8 cellular contexts compared by ENCODE assay signal in genomic region chr3:183085634-183086390, GRCh38. TPM values are rescaled to one million over a fixed set of nuclear protein-coding genes. Genes with fewer than 3 reads are reported as not detected.
DNase-seq lines count a peak whose midpoint lies in the region; ATAC-seq, FAIRE-seq and TF ChIP-seq lines count a peak whose summit lies in the region.

No MANE protein-coding gene starts in this region.

- H3K27ac Mint-ChIP-seq in CD4-positive, alpha-beta T cell = no peak overlapping the region

- H3K36me3 Mint-ChIP-seq in CD4-positive, alpha-beta T cell (ENCODE audit: low read depth) = peaks cover 96% of the 10 kb centered on the region

- H3K4me3 Mint-ChIP-seq in CD4-positive, alpha-beta T cell = no peak overlapping the region

- H3K4me1 Mint-ChIP-seq in CD4-positive, alpha-beta T cell (ENCODE audit: low read depth) = peaks cover 7% of the 10 kb centered on the region

- H3K27ac ChIP-seq in CD4-positive, alpha-beta T cell (ENCODE audit: low read depth, low read length) = no peak overlapping the region
- H3K27ac ChIP-seq in WERI-Rb-1 (no peak overlapping the region), gastrocnemius medialis (no peak overlapping the region)

- TF ChIP-seq CTCF in CD4-positive, alpha-beta T cell (IDR thresholded peaks at IDR 0.05) = peak; percentile 60
- TF ChIP-seq CTCF in WERI-Rb-1 (IDR thresholded peaks at IDR 0.05; ENCODE audit: low read depth, low read length) (peak; percentile 56), gastrocnemius medialis (IDR thresholded peaks at IDR 0.05 in 4 of 5, conservative IDR thresholded peaks at IDR 0.05 in 1 of 5) (peak in 1 of 5 experiments; percentile 29)

- FAIRE-seq in H54 (lab: Jason Lieb, UNC) = peak; percentile 52

- H3K9me3 ChIP-seq in CD4-positive, alpha-beta T cell (ENCODE audit: control insufficient read depth, low read length) = no peaks in the 10 kb centered on the region
- H3K9me3 ChIP-seq in WERI-Rb-1 (ENCODE audit: severe bottlenecking) (no peaks in the 10 kb centered on the region), gastrocnemius medialis (no peaks in the 10 kb centered on the region)

- intact Hi-C loops in CD4-positive, alpha-beta T cell (cut with DNase I, micrococcal nuclease) = no loop called here
- intact Hi-C loops in gastrocnemius medialis (cut with DNase I; ENCODE audit: low total_unique reads) = no loop called here

- CTCF ChIA-PET in CD4-positive, alpha-beta T cell (lab: Charles Lee) = interaction anchor here (0.5 to 0.7 kb wide), 2 partner anchors 166 to 1599 kb away, joined by 3 to 4 read pairs; no protein-coding TSS in a partner anchor

- no peak for ATAC-seq in CD4-positive, alpha-beta T cell (ENCODE audit: poor library complexity)
- no peak for ATAC-seq in HG03521 (IDR thresholded peaks at IDR 0.05; ENCODE audit: unreplicated experiment)
- no peak for ATAC-seq in gastrocnemius medialis

- H3K4me1 ChIP-seq in gastrocnemius medialis = no peaks in the 10 kb centered on the region

- no peak for DNase-seq in CD4-positive, alpha-beta T cell
- DNase-seq in H54 (ENCODE audit: insufficient read length, low spot score) = no peak
- peak; percentile 31 for DNase-seq in WERI-Rb-1
- peak; percentile 63 for DNase-seq in left kidney (ENCODE audit: low read depth, low spot score)
- no peak for DNase-seq in gastrocnemius medialis
- no peak for DNase-seq in NCI-H1048 (lab: John Stamatoyannopoulos, UW)
- no peak for DNase-seq in putamen (ENCODE audit: low spot score)

- no peaks in the 10 kb centered on the region for H3K27me3 Mint-ChIP-seq in CD4-positive, alpha-beta T cell

- no peaks in the 10 kb centered on the region for H3K27me3 ChIP-seq in CD4-positive, alpha-beta T cell (ENCODE audit: control insufficient read depth, insufficient read depth, low read length)
- H3K27me3 ChIP-seq in WERI-Rb-1 (ENCODE audit: insufficient read depth, low read depth, severe bottlenecking) = no peaks in the 10 kb centered on the region
- H3K27me3 ChIP-seq in gastrocnemius medialis = no peaks in the 10 kb centered on the region

- no peak for TF ChIP-seq POLR2A in H54 (IDR thresholded peaks at IDR 0.05; ENCODE audit: low read depth, low read length)
- TF ChIP-seq POLR2A in gastrocnemius medialis (IDR thresholded peaks at IDR 0.05) = no peak

- H3K36me3 ChIP-seq in WERI-Rb-1 (peaks cover 20% of the 10 kb centered on the region), gastrocnemius medialis (peaks cover 0 to 63% of the 10 kb centered on the region in 2 donors)

- H3K4me3 ChIP-seq in WERI-Rb-1 (ENCODE audit: low read depth, low read length) (no peak overlapping the region), gastrocnemius medialis (no peak overlapping the region)

- in situ Hi-C loops in gastrocnemius medialis (cut with MboI; ENCODE audit: low sequenced_read_pairs in 4 of 4) = no loop called here

- no peaks in the 10 kb centered on the region for H3K9me3 Mint-ChIP-seq in CD4-positive, alpha-beta T cell

- POLR2A ChIA-PET in CD4-positive, alpha-beta T cell (lab: Charles Lee) = no interaction called here

RNA-seq across cellular contexts. Expression of gene MCCC1, which starts 13.5 kb away (rescaled TPM):
- 10 to 100 TPM; 16.4 to 16.7 TPM for total RNA-seq in CD4-positive, alpha-beta T cell
- total RNA-seq in gastrocnemius medialis = 10 to 100 TPM; 11.5 to 24.5 (median 20.6) TPM

Comparison
In these comparisons a context has a peak if more than half of its experiments do, and no peak if none do; other contexts are left out.
1. DNase-seq: peak in WERI-Rb-1 (single experiment) and left kidney (single experiment); none in CD4-positive, alpha-beta T cell (0 of 10), H54 (single experiment), gastrocnemius medialis (0 of 2), NCI-H1048 (single experiment) and putamen (single experiment).